Comparison of ENCODE assay signal across 17 cellular contexts in genomic region chr2:182713611-182714010, GRCh38. TPM values are rescaled to one million over a fixed set of nuclear protein-coding genes. Genes with fewer than 3 reads are reported as not detected.
DNase-seq lines count a peak whose midpoint lies in the region; ATAC-seq and TF ChIP-seq lines count a peak whose summit lies in the region.
"Had no signal": no experiment of that assay in that cellular context is flagged by ENCODE, and none has a peak within 500 bp of the region (broad histone marks: within the 10 kb centered on the region; RNA-seq: fewer than 3 reads in every experiment).

No MANE protein-coding gene starts in this region.

- peaks cover 0 to 12% of the 10 kb centered on the region in 2 donors for H3K4me1 Mint-ChIP-seq in stimulated activated naive B cell treated with anti-CD40 and anti-IgM and Interleukin-4, amounts not matched to agents 10 μg/mL and 1 μg/mL and 100 μg/mL, for 72 hours
- H3K4me1 Mint-ChIP-seq in glutamatergic neuron (ENCODE audit: low read depth, unreplicated experiment) = no peaks in the 10 kb centered on the region

- in situ Hi-C loops in KBM-7 (cut with MboI; ENCODE audit: low pct_unique_long_range_greater_than_20kb, low sequenced_read_pairs) = no loop called here

- H3K4me3 ChIP-seq in fibroblast of the aortic adventitia (ENCODE audit: low read depth, low read length) = no peak overlapping the region
- H3K4me3 ChIP-seq: esophagus squamous epithelium had no signal

- no peak overlapping the region for H3K4me3 Mint-ChIP-seq in stimulated activated naive B cell treated with anti-CD40 and anti-IgM and Interleukin-4, amounts not matched to agents 10 μg/mL and 1 μg/mL and 100 μg/mL, for 72 hours
- no peak overlapping the region for H3K4me3 Mint-ChIP-seq in glutamatergic neuron (ENCODE audit: unreplicated experiment)

- intact Hi-C loops in Right ventricle myocardium superior (cut with DNase I) = no loop called here

- DNase-seq in KBM-7 = peak; percentile 81
- peak; percentile 71 for DNase-seq in OCI-M1 (lab: John Stamatoyannopoulos, UW)
- peak; percentile 19 for DNase-seq in fibroblast of the aortic adventitia (ENCODE audit: low read depth)
- no peak for DNase-seq in stimulated activated naive B cell treated with anti-CD40 and anti-IgM and Interleukin-4, amounts not matched to agents 10 μg/mL and 1 μg/mL and 100 μg/mL, for 72 hours
- DNase-seq in Right ventricle myocardium superior = no peak
- DNase-seq in cortex of kidney (lab: John Stamatoyannopoulos, UW) = no peak
- DNase-seq in glutamatergic neuron = no peak
- DNase-seq: activated effector memory CD4-positive, alpha-beta T cell treated with anti-CD3 and anti-CD28 coated beads, Interleukin-2, amount 50 U/mL, for 16 hours; amygdala; CD4-positive, CD25-positive, alpha-beta regulatory T cell; esophagus squamous epithelium; left colon; NCI-H2107; retina; SJCRH30; stimulated activated CD4-positive, alpha-beta T cell treated with anti-CD3 and anti-CD28 coated beads, Interleukin-1b, Interleukin-23, amount 100 ng/mL, for 48 hours had no signal

- TF ChIP-seq CTCF in fibroblast of the aortic adventitia (IDR thresholded peaks at IDR 0.05; ENCODE audit: insufficient read depth, low read length) = no peak
- no peak for TF ChIP-seq CTCF in glutamatergic neuron (IDR thresholded peaks at IDR 0.05; ENCODE audit: partially characterized antibody, unreplicated experiment)

- no peaks in the 10 kb centered on the region for H3K36me3 Mint-ChIP-seq in stimulated activated naive B cell treated with anti-CD40 and anti-IgM and Interleukin-4, amounts not matched to agents 10 μg/mL and 1 μg/mL and 100 μg/mL, for 72 hours
- H3K36me3 Mint-ChIP-seq in glutamatergic neuron (ENCODE audit: unreplicated experiment) = no peaks in the 10 kb centered on the region
- H3K36me3 Mint-ChIP-seq: CD4-positive, CD25-positive, alpha-beta regulatory T cell had no signal

- ATAC-seq in stimulated activated naive B cell treated with anti-CD40 and anti-IgM and Interleukin-4, amounts not matched to agents 10 μg/mL and 1 μg/mL and 100 μg/mL, for 72 hours (replicated peaks) = no peak
- ATAC-seq in Right ventricle myocardium superior (ENCODE audit: poor library complexity) = no peak
- ATAC-seq in GM21367 (IDR thresholded peaks at IDR 0.05; ENCODE audit: unreplicated experiment) = no peak
- ATAC-seq: left colon had no signal

- peak overlapping the region; percentile 48 for H3K27ac Mint-ChIP-seq in stimulated activated naive B cell treated with anti-CD40 and anti-IgM and Interleukin-4, amounts not matched to agents 10 μg/mL and 1 μg/mL and 100 μg/mL, for 72 hours
- no peak overlapping the region for H3K27ac Mint-ChIP-seq in glutamatergic neuron (ENCODE audit: unreplicated experiment)
- H3K27ac Mint-ChIP-seq: CD4-positive, CD25-positive, alpha-beta regulatory T cell had no signal

- no peaks in the 10 kb centered on the region for H3K27me3 Mint-ChIP-seq in stimulated activated naive B cell treated with anti-CD40 and anti-IgM and Interleukin-4, amounts not matched to agents 10 μg/mL and 1 μg/mL and 100 μg/mL, for 72 hours
- H3K27me3 Mint-ChIP-seq in glutamatergic neuron (ENCODE audit: unreplicated experiment) = peaks cover 2% of the 10 kb centered on the region

- no peaks in the 10 kb centered on the region for H3K9me3 Mint-ChIP-seq in stimulated activated naive B cell treated with anti-CD40 and anti-IgM and Interleukin-4, amounts not matched to agents 10 μg/mL and 1 μg/mL and 100 μg/mL, for 72 hours
- no peaks in the 10 kb centered on the region for H3K9me3 Mint-ChIP-seq in glutamatergic neuron (ENCODE audit: unreplicated experiment)

RNA-seq across cellular contexts. Expression of gene DNAJC10, which starts 2.4 kb away (rescaled TPM):
- 184 and 413 TPM in 2 replicates for total RNA-seq in fibroblast of the aortic adventitia (ENCODE audit: low replicate concordance)
- 60.4 TPM for total RNA-seq in Right ventricle myocardium superior
- 63.0 TPM for total RNA-seq in glutamatergic neuron (ENCODE audit: unreplicated experiment)

Comparison
In these comparisons a context has a peak if more than half of its experiments do, and no peak if none do; other contexts are left out.
1. DNase-seq: peak in KBM-7 (single experiment), OCI-M1 (single experiment) and fibroblast of the aortic adventitia (single experiment); none in stimulated activated naive B cell treated with anti-CD40 and anti-IgM and Interleukin-4, amounts not matched to agents 10 μg/mL and 1 μg/mL and 100 μg/mL, for 72 hours (single experiment), Right ventricle myocardium superior (single experiment), cortex of kidney (single experiment) and glutamatergic neuron (single experiment).